28 cellular contexts compared by ENCODE assay signal in genomic region chr17:55140751-55141150, GRCh38.
"Had no signal": no experiment of that assay in that cellular context is flagged by ENCODE, and none has a peak within 500 bp of the region (broad histone marks: within the 10 kb centered on the region; RNA-seq: fewer than 3 reads in every experiment).

No MANE protein-coding gene starts in this region.

- H3K4me3 ChIP-seq: ascending aorta, body of pancreas, MG63, Peyer's patch had no signal

- H3K36me3 ChIP-seq: MG63 had no signal

- FAIRE-seq: colon, TTC549 had no signal

- DNase-seq: activated CD4-positive, alpha-beta memory T cell treated with anti-CD3 and anti-CD28 coated beads for 36 hours; activated CD4-positive, alpha-beta T cell treated with anti-CD3 and anti-CD28 coated beads, Interleukin-2, amount 10 ng/mL, durations not matched to agents 7 days and 5 days; activated CD4-positive, CD25-positive, alpha-beta regulatory T cell; activated CD8-positive, alpha-beta memory T cell treated with anti-CD3 and anti-CD28 coated beads for 24 hours; activated effector memory CD4-positive, alpha-beta T cell treated with anti-CD3 and anti-CD28 coated beads, Interleukin-2, amount 50 U/mL, for 16 hours; activated naive CD4-positive, alpha-beta T cell treated with Interleukin-2 at 50 U/mL for 16 hours; activated naive CD8-positive, alpha-beta T cell treated with anti-CD3 and anti-CD28 coated beads, Interleukin-2, amount 50 U/mL, for 24 hours; activated T-cell treated with anti-CD3 and anti-CD28 coated beads, Interleukin-2, amount 50 U/mL, for 4 hours; amniotic stem cell; body of pancreas; MG63; MV-4-11; NCI-H1092 treated with DMSO at 0.1 percent for 48 hours; NCI-H1417 treated with DMSO at 0.1 percent for 48 hours; NCI-H1694; NCI-H2029 treated with DMSO at 0.1 percent for 48 hours; NCI-H345; NCI-H510A; NCI-H526 treated with DMSO at 0.1 percent for 48 hours; Peyer's patch; SHP77; T-helper 17 cell; T-helper 9 cell had no signal

- H3K27ac ChIP-seq: ascending aorta, body of pancreas, Peyer's patch, VCaP had no signal

- H3K9me3 ChIP-seq: ascending aorta, body of pancreas, MG63, Peyer's patch had no signal

- H3K27me3 ChIP-seq: ascending aorta, body of pancreas, MG63, Peyer's patch had no signal

- H3K4me1 ChIP-seq: ascending aorta, body of pancreas, Peyer's patch had no signal

- ATAC-seq: activated naive CD4-positive, alpha-beta T cell treated with anti-CD3 and anti-CD28 coated beads, Interleukin-2, amount 50 U/mL, for 72 hours; activated naive CD8-positive, alpha-beta T cell treated with anti-CD3 and anti-CD28 coated beads, Interleukin-2, amount 50 U/mL, for 24 hours; activated T-cell treated with anti-CD3 and anti-CD28 coated beads, Interleukin-2, amount 50 U/mL, for 4 hours; body of pancreas; T-helper 17 cell had no signal
